Comparison of ENCODE assay signal across 1 cellular context in the genomic region with DNA sequence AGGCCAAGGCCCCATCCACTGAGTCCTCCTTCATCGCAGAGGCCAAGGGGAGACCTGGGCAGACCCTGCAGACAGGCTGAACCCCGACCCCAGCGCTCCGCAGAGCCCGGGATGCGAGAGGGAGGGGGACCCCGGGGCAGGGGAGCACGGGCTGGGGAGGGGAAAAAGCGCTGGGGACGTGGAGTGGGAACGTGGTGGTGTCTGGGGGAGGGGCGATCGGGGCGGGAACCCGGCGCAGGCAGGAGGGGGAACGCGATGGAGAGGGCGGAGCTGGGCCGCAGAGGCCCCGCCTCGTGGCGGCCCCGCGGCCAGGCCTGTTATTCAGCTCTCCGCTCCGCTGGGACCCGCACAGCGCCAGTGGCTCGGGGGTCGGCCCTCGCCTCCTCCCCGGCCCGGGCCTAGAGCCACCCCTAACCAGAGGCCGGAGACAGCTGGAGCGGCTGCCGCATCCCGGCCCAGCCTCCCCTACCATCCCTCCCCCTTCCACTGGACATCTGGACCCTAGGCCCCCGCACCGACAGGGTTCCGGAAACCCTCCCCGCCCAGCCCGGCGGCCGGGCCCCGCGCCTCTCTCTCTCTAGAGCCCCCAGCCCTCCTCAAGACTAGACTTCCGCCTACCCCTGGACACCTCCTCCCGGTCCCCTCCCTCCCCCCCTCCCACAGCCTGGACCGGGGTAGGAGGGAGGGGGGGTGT.
TF ChIP-seq lines count a peak whose summit lies in the region.

A gene (plus strand): TSS at position 320 of the 694 bp plus-strand sequence. CDS start 460 bp downstream, outside the sequence.

TF ChIP-seq in K562, 482 proteins besides CTCF, POLR2A, EP300 and RAD21 (continued from another document and continues in another):
- TF ChIP-seq, protein P1, sequence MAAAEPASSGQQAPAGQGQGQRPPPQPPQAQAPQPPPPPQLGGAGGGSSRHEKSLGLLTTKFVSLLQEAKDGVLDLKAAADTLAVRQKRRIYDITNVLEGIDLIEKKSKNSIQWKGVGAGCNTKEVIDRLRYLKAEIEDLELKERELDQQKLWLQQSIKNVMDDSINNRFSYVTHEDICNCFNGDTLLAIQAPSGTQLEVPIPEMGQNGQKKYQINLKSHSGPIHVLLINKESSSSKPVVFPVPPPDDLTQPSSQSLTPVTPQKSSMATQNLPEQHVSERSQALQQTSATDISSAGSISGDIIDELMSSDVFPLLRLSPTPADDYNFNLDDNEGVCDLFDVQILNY (CRISPR knock-in tag; IDR thresholded peaks at IDR 0.05): no peak
- TF ChIP-seq, protein P2, sequence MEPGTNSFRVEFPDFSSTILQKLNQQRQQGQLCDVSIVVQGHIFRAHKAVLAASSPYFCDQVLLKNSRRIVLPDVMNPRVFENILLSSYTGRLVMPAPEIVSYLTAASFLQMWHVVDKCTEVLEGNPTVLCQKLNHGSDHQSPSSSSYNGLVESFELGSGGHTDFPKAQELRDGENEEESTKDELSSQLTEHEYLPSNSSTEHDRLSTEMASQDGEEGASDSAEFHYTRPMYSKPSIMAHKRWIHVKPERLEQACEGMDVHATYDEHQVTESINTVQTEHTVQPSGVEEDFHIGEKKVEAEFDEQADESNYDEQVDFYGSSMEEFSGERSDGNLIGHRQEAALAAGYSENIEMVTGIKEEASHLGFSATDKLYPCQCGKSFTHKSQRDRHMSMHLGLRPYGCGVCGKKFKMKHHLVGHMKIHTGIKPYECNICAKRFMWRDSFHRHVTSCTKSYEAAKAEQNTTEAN (CRISPR knock-in tag; IDR thresholded peaks at IDR 0.05): no peak
- no peak for TF ChIP-seq SREBF1 (IDR thresholded peaks at IDR 0.05; ENCODE audit: borderline replicate concordance, low read depth, low read length)
- no peak for TF ChIP-seq CREBBP (IDR thresholded peaks at IDR 0.05; ENCODE audit: low read depth, low read length)
- TF ChIP-seq, protein P3, sequence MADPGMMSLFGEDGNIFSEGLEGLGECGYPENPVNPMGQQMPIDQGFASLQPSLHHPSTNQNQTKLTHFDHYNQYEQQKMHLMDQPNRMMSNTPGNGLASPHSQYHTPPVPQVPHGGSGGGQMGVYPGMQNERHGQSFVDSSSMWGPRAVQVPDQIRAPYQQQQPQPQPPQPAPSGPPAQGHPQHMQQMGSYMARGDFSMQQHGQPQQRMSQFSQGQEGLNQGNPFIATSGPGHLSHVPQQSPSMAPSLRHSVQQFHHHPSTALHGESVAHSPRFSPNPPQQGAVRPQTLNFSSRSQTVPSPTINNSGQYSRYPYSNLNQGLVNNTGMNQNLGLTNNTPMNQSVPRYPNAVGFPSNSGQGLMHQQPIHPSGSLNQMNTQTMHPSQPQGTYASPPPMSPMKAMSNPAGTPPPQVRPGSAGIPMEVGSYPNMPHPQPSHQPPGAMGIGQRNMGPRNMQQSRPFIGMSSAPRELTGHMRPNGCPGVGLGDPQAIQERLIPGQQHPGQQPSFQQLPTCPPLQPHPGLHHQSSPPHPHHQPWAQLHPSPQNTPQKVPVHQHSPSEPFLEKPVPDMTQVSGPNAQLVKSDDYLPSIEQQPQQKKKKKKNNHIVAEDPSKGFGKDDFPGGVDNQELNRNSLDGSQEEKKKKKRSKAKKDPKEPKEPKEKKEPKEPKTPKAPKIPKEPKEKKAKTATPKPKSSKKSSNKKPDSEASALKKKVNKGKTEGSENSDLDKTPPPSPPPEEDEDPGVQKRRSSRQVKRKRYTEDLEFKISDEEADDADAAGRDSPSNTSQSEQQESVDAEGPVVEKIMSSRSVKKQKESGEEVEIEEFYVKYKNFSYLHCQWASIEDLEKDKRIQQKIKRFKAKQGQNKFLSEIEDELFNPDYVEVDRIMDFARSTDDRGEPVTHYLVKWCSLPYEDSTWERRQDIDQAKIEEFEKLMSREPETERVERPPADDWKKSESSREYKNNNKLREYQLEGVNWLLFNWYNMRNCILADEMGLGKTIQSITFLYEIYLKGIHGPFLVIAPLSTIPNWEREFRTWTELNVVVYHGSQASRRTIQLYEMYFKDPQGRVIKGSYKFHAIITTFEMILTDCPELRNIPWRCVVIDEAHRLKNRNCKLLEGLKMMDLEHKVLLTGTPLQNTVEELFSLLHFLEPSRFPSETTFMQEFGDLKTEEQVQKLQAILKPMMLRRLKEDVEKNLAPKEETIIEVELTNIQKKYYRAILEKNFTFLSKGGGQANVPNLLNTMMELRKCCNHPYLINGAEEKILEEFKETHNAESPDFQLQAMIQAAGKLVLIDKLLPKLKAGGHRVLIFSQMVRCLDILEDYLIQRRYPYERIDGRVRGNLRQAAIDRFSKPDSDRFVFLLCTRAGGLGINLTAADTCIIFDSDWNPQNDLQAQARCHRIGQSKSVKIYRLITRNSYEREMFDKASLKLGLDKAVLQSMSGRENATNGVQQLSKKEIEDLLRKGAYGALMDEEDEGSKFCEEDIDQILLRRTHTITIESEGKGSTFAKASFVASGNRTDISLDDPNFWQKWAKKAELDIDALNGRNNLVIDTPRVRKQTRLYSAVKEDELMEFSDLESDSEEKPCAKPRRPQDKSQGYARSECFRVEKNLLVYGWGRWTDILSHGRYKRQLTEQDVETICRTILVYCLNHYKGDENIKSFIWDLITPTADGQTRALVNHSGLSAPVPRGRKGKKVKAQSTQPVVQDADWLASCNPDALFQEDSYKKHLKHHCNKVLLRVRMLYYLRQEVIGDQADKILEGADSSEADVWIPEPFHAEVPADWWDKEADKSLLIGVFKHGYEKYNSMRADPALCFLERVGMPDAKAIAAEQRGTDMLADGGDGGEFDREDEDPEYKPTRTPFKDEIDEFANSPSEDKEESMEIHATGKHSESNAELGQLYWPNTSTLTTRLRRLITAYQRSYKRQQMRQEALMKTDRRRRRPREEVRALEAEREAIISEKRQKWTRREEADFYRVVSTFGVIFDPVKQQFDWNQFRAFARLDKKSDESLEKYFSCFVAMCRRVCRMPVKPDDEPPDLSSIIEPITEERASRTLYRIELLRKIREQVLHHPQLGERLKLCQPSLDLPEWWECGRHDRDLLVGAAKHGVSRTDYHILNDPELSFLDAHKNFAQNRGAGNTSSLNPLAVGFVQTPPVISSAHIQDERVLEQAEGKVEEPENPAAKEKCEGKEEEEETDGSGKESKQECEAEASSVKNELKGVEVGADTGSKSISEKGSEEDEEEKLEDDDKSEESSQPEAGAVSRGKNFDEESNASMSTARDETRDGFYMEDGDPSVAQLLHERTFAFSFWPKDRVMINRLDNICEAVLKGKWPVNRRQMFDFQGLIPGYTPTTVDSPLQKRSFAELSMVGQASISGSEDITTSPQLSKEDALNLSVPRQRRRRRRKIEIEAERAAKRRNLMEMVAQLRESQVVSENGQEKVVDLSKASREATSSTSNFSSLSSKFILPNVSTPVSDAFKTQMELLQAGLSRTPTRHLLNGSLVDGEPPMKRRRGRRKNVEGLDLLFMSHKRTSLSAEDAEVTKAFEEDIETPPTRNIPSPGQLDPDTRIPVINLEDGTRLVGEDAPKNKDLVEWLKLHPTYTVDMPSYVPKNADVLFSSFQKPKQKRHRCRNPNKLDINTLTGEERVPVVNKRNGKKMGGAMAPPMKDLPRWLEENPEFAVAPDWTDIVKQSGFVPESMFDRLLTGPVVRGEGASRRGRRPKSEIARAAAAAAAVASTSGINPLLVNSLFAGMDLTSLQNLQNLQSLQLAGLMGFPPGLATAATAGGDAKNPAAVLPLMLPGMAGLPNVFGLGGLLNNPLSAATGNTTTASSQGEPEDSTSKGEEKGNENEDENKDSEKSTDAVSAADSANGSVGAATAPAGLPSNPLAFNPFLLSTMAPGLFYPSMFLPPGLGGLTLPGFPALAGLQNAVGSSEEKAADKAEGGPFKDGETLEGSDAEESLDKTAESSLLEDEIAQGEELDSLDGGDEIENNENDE (IDR thresholded peaks at IDR 0.05; ENCODE audit: low read depth, low read length): no peak
- TF ChIP-seq ZNF778 (CRISPR knock-in tag; IDR thresholded peaks at IDR 0.05): no peak
- peak; percentile 60; the same call in 1 of the 2 replicates for TF ChIP-seq GABPA (tag; conservative IDR thresholded peaks at IDR 0.05; ENCODE audit: low read depth)
- TF ChIP-seq ZNF239 (CRISPR knock-in tag; IDR thresholded peaks at IDR 0.05): no peak
- TF ChIP-seq CREM (IDR thresholded peaks at IDR 0.05; ENCODE audit: low read depth): 0 out of 2 replicates have a peak, but pooled peaks have one; percentile 25
- TF ChIP-seq RFX1 (IDR thresholded peaks at IDR 0.05): no peak
- TF ChIP-seq, protein P4, sequence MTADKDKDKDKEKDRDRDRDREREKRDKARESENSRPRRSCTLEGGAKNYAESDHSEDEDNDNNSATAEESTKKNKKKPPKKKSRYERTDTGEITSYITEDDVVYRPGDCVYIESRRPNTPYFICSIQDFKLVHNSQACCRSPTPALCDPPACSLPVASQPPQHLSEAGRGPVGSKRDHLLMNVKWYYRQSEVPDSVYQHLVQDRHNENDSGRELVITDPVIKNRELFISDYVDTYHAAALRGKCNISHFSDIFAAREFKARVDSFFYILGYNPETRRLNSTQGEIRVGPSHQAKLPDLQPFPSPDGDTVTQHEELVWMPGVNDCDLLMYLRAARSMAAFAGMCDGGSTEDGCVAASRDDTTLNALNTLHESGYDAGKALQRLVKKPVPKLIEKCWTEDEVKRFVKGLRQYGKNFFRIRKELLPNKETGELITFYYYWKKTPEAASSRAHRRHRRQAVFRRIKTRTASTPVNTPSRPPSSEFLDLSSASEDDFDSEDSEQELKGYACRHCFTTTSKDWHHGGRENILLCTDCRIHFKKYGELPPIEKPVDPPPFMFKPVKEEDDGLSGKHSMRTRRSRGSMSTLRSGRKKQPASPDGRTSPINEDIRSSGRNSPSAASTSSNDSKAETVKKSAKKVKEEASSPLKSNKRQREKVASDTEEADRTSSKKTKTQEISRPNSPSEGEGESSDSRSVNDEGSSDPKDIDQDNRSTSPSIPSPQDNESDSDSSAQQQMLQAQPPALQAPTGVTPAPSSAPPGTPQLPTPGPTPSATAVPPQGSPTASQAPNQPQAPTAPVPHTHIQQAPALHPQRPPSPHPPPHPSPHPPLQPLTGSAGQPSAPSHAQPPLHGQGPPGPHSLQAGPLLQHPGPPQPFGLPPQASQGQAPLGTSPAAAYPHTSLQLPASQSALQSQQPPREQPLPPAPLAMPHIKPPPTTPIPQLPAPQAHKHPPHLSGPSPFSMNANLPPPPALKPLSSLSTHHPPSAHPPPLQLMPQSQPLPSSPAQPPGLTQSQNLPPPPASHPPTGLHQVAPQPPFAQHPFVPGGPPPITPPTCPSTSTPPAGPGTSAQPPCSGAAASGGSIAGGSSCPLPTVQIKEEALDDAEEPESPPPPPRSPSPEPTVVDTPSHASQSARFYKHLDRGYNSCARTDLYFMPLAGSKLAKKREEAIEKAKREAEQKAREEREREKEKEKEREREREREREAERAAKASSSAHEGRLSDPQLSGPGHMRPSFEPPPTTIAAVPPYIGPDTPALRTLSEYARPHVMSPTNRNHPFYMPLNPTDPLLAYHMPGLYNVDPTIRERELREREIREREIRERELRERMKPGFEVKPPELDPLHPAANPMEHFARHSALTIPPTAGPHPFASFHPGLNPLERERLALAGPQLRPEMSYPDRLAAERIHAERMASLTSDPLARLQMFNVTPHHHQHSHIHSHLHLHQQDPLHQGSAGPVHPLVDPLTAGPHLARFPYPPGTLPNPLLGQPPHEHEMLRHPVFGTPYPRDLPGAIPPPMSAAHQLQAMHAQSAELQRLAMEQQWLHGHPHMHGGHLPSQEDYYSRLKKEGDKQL (CRISPR knock-in tag; IDR thresholded peaks at IDR 0.05; ENCODE audit: borderline replicate concordance): no peak
- no peak for TF ChIP-seq ZNF561 (CRISPR knock-in tag; conservative IDR thresholded peaks at IDR 0.05)
- TF ChIP-seq TRIM24 (IDR thresholded peaks at IDR 0.05): no peak
- TF ChIP-seq EZH2 (IDR thresholded peaks at IDR 0.05; ENCODE audit: borderline replicate concordance, low read depth, low read length): no peak
- peak; percentile 27; the same call in 1 of the 2 replicates for TF ChIP-seq L3MBTL2 (IDR thresholded peaks at IDR 0.05)
- TF ChIP-seq TBP (optimal IDR thresholded peaks at IDR 0.05; ENCODE audit: low read depth, low read length): no peak
- no peak for TF ChIP-seq ZNF785 (CRISPR knock-in tag; IDR thresholded peaks at IDR 0.05)
- no peak for TF ChIP-seq XRCC3 (IDR thresholded peaks at IDR 0.05)
- TF ChIP-seq PCBP1 (IDR thresholded peaks at IDR 0.05; ENCODE audit: low read depth, low read length, poor library complexity, severe bottlenecking): peak; percentile 50
- TF ChIP-seq, protein P5, sequence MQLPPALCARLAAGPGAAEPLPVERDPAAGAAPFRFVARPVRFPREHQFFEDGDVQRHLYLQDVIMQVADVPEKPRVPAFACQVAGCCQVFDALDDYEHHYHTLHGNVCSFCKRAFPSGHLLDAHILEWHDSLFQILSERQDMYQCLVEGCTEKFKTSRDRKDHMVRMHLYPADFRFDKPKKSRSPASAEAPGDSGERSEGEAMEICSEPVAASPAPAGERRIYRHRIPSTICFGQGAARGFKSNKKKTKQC (CRISPR knock-in tag; IDR thresholded peaks at IDR 0.05): 0 out of 2 replicates have a peak, but pooled peaks have one; percentile 57
- peak; percentile 15; the same call in 1 of the 2 replicates for TF ChIP-seq CBFA2T3 (IDR thresholded peaks at IDR 0.05)
- TF ChIP-seq PHTF2 (CRISPR knock-in tag; IDR thresholded peaks at IDR 0.05): no peak
- TF ChIP-seq CSDE1 (IDR thresholded peaks at IDR 0.05): no peak
- TF ChIP-seq TEAD2 (tag; IDR thresholded peaks at IDR 0.05): no peak
- TF ChIP-seq, protein P6, sequence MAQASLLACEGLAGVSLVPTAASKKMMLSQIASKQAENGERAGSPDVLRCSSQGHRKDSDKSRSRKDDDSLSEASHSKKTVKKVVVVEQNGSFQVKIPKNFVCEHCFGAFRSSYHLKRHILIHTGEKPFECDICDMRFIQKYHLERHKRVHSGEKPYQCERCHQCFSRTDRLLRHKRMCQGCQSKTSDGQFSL (CRISPR knock-in tag; IDR thresholded peaks at IDR 0.05): no peak
- TF ChIP-seq, protein P6 (tag; IDR thresholded peaks at IDR 0.05): no peak; a peak in 1 of 4 replicates
- TF ChIP-seq, protein P7, sequence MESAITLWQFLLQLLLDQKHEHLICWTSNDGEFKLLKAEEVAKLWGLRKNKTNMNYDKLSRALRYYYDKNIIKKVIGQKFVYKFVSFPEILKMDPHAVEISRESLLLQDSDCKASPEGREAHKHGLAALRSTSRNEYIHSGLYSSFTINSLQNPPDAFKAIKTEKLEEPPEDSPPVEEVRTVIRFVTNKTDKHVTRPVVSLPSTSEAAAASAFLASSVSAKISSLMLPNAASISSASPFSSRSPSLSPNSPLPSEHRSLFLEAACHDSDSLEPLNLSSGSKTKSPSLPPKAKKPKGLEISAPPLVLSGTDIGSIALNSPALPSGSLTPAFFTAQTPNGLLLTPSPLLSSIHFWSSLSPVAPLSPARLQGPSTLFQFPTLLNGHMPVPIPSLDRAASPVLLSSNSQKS (CRISPR knock-in tag; IDR thresholded peaks at IDR 0.05): no peak
- no peak for TF ChIP-seq JUND (IDR thresholded peaks at IDR 0.05; ENCODE audit: borderline replicate concordance, low read depth, low read length)
- no peak for TF ChIP-seq JUND (tag; IDR thresholded peaks at IDR 0.05; ENCODE audit: borderline replicate concordance, low read depth, low read length)
- no peak for TF ChIP-seq NFRKB (IDR thresholded peaks at IDR 0.05; ENCODE audit: low read depth)
- TF ChIP-seq EWSR1 (IDR thresholded peaks at IDR 0.05; ENCODE audit: borderline replicate concordance, low read depth, partially characterized antibody): no peak
- no peak for TF ChIP-seq SRSF1 (IDR thresholded peaks at IDR 0.05; ENCODE audit: low read depth, low read length)
- TF ChIP-seq ATF1 (CRISPR knock-in tag; IDR thresholded peaks at IDR 0.05): no peak
- TF ChIP-seq ATF1 (tag; IDR thresholded peaks at IDR 0.05): no peak
- TF ChIP-seq KAT2B (IDR thresholded peaks at IDR 0.05; ENCODE audit: low read depth, low read length): no peak
- no peak for TF ChIP-seq HNRNPH1 (optimal IDR thresholded peaks at IDR 0.05; ENCODE audit: low read depth, low read length)
- peak; percentile 78 for TF ChIP-seq SUPT5H (IDR thresholded peaks at IDR 0.05)
